8 cellular contexts compared by ENCODE assay signal in the genomic region with DNA sequence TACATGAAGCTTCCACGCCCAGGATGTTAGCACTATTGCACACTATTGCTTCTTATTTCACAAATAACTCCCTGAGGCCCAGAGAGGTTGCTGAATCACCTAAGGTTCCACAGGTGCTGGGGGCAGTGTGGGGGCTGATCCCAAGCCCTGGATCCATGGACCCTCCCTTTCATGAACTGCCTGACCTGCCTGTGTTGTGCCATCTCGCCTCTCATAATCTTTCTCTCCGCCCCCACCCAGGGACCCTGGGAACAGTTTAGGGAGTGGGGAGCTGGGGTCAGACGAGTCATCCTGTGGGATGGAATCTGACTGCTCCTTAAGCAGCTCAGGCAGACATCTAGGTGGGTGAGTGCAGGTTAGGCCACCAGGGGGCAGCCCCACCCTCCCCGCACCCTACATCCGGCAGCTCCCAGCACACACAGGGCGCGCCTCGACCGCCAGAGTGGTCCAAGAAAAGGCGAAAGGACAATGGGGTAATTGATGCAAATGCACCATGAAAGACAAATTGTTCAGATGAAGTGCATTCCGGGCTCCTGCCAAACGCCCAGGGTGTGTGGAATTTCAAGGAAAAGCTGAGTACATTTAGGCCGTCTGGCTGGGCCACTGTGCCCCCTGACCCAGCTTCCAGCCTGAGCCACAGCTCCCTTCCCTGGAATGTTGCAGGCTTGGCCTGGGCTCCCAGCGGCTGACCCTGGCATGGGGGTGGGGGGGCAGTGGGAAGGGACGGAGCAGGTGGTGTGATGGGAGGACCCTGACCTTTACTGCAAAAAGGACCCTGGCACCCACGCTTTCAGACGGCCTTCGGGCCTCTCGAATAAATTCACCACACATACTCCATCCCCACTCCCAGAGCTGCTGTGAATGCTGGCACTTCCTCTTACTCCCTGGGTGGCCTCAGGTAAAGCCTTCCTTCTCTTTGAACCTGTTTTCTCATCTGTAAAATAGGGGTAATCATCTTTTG. TPM values are rescaled to one million over a fixed set of nuclear protein-coding genes. Genes with fewer than 3 reads are reported as not detected.
DNase-seq lines count a peak whose midpoint lies in the region; ATAC-seq and TF ChIP-seq lines count a peak whose summit lies in the region.

No MANE protein-coding gene starts in this region.

- peak overlapping the region in 1 of 5 experiments; percentile 10 for H3K4me3 Mint-ChIP-seq in brain
- H3K4me3 Mint-ChIP-seq in immature natural killer cell = peak overlapping the region in 2 of 5 donors; percentile 47 to 50

- peaks cover 15% of the 10 kb centered on the region for H3K27me3 Mint-ChIP-seq in brain
- H3K27me3 Mint-ChIP-seq in immature natural killer cell (ENCODE audit: low read depth in 3 of 3) = peaks cover 6 to 10% (median 7%) of the 10 kb centered on the region in 3 donors

- no peaks in the 10 kb centered on the region for H3F3A ChIP-seq in Loucy (ENCODE audit: low read depth)

- ATAC-seq in GM21717 (IDR thresholded peaks at IDR 0.05; ENCODE audit: unreplicated experiment) (peak; percentile 80), HG03571 (IDR thresholded peaks at IDR 0.05; ENCODE audit: unreplicated experiment) (no peak)

- no peaks in the 10 kb centered on the region for H3K9me2 ChIP-seq in Loucy (replicated peaks; ENCODE audit: low read depth, low read length)

- no peak overlapping the region for H3K9ac ChIP-seq in Loucy (ENCODE audit: low read depth, low read length, poor library complexity, severe bottlenecking)

- H3K4me2 ChIP-seq in Loucy (ENCODE audit: low read depth, low read length, poor library complexity, severe bottlenecking) = no peak overlapping the region

- H3K36me3 ChIP-seq in Loucy (ENCODE audit: insufficient read depth, low read length) = no peaks in the 10 kb centered on the region

- no peak overlapping the region for H2AFZ ChIP-seq in Loucy (ENCODE audit: low read length)

- H3K4me1 ChIP-seq in Loucy (ENCODE audit: insufficient read depth, low read length, poor library complexity, severe bottlenecking) = peaks cover 17% of the 10 kb centered on the region

- DNase-seq in COR-L47 (lab: John Stamatoyannopoulos, UW) (peak; percentile 6), T1000 (lab: John Stamatoyannopoulos, UW) (peak; percentile 36), immature natural killer cell (peak in 2 of 3 donors; percentile 26 to 32)
- peak; percentile 51 for DNase-seq in stimulated activated CD4-positive, alpha-beta T cell treated with anti-CD3 and anti-CD28 coated beads, Interleukin-12 subunit alpha, Interleukin-12 subunit beta, amount 100 ng/mL, for 4 hours

- H3K9me3 ChIP-seq in Loucy (ENCODE audit: insufficient read depth, low read depth, low read length) = no peaks in the 10 kb centered on the region

- no peaks in the 10 kb centered on the region for H4K20me1 ChIP-seq in Loucy (ENCODE audit: insufficient read depth, low read length, poor library complexity, severe bottlenecking)

- TF ChIP-seq CTCF in Loucy (conservative IDR thresholded peaks at IDR 0.05; ENCODE audit: low read length) = peak; percentile 78
- peak; percentile 77 to 80 for TF ChIP-seq CTCF in brain (conservative IDR thresholded peaks at IDR 0.05)

- no peak overlapping the region for H3K4me3 ChIP-seq in Loucy (ENCODE audit: low read length, poor library complexity, severe bottlenecking)

- peaks cover 0 to 4% (median 0%) of the 10 kb centered on the region in 5 experiments for H3K9me3 Mint-ChIP-seq in brain
- no peaks in the 10 kb centered on the region for H3K9me3 Mint-ChIP-seq in immature natural killer cell

- no peaks in the 10 kb centered on the region for H3K79me2 ChIP-seq in Loucy (ENCODE audit: insufficient read depth, low read length)

- H3K4me1 Mint-ChIP-seq in brain = peaks cover 39% of the 10 kb centered on the region
- H3K4me1 Mint-ChIP-seq in immature natural killer cell = peaks cover 4 to 72% of the 10 kb centered on the region in 2 donors

- H3K36me3 Mint-ChIP-seq in brain (no peaks in the 10 kb centered on the region), immature natural killer cell (no peaks in the 10 kb centered on the region)

- no peaks in the 10 kb centered on the region for H3K27me3 ChIP-seq in Loucy (ENCODE audit: insufficient read depth, low read length, poor library complexity, severe bottlenecking)

- peak overlapping the region; percentile 34 to 78 (median 50) for H3K27ac Mint-ChIP-seq in brain
- peak overlapping the region in 1 of 6 donors; percentile 89 for H3K27ac Mint-ChIP-seq in immature natural killer cell

RNA-seq across cellular contexts. Expression of a gene that starts 20.8 kb away (rescaled TPM):
- polyA plus RNA-seq in brain (ENCODE audit: insufficient read depth, low read depth, low replicate concordance) (29.9 TPM), immature natural killer cell (10 to 100 TPM in 1 of 3 donors, under 1 TPM in 1, not detected in 1; 0.62 to 10.8 TPM)

RNA-seq across cellular contexts. Expression of a gene that starts 26.7 kb away (rescaled TPM):
- polyA plus RNA-seq in brain (ENCODE audit: insufficient read depth, low read depth, low replicate concordance) = not detected
- not detected for polyA plus RNA-seq in immature natural killer cell

RNA-seq across cellular contexts. Expression of a gene that starts 49.1 kb away (rescaled TPM):
- 5.7 TPM for polyA plus RNA-seq in brain (ENCODE audit: insufficient read depth, low read depth, low replicate concordance)
- not detected for polyA plus RNA-seq in immature natural killer cell

RNA-seq across cellular contexts. Expression of a gene that starts 58.7 kb away (rescaled TPM):
- polyA plus RNA-seq in brain (ENCODE audit: insufficient read depth, low read depth, low replicate concordance) = 599 TPM
- 10 to 100 TPM; 58.0 to 72.9 (median 61.8) TPM for polyA plus RNA-seq in immature natural killer cell
